In genomic region chr1:55168353-55168752, GRCh38 we compare ENCODE assay signal across 17 cellular contexts. TPM values are rescaled to one million over a fixed set of nuclear protein-coding genes. Genes with fewer than 3 reads are reported as not detected.
DNase-seq lines count a peak whose midpoint lies in the region; ATAC-seq and TF ChIP-seq lines count a peak whose summit lies in the region.
"Had no signal": no experiment of that assay in that cellular context is flagged by ENCODE, and none has a peak within 500 bp of the region (broad histone marks: within the 10 kb centered on the region; RNA-seq: fewer than 3 reads in every experiment).

No MANE protein-coding gene starts in this region.

- H3K9ac ChIP-seq in subcutaneous abdominal adipose tissue (ENCODE audit: low read length in 5 of 5) = no peak overlapping the region

- H3K4me3 Mint-ChIP-seq in activated naive CD4-positive, alpha-beta T cell treated with anti-CD3 and anti-CD28 coated beads for 36 hours = no peak overlapping the region
- no peak overlapping the region for H3K4me3 Mint-ChIP-seq in activated naive CD8-positive, alpha-beta T cell
- H3K4me3 Mint-ChIP-seq: CD14-positive monocyte had no signal

- H3K27ac ChIP-seq in iPS DF 6.9 (ENCODE audit: low read length) (no peak overlapping the region), subcutaneous abdominal adipose tissue (ENCODE audit: low read depth, low read length) (peak overlapping the region; percentile 0), WERI-Rb-1 (no peak overlapping the region)
- H3K27ac ChIP-seq: A549 had no signal

- peaks cover 32% of the 10 kb centered on the region for H3K36me3 Mint-ChIP-seq in activated naive CD4-positive, alpha-beta T cell treated with anti-CD3 and anti-CD28 coated beads for 36 hours (ENCODE audit: low read depth)
- peaks cover 12 to 18% of the 10 kb centered on the region in 2 donors for H3K36me3 Mint-ChIP-seq in activated naive CD4-positive, alpha-beta T cell treated with anti-CD3 and anti-CD28 coated beads, Interleukin-2, amount 50 U/mL, for 72 hours
- peaks cover 11% of the 10 kb centered on the region for H3K36me3 Mint-ChIP-seq in activated naive CD8-positive, alpha-beta T cell

- CTCF ChIA-PET in activated naive CD4-positive, alpha-beta T cell treated with anti-CD3 and anti-CD28 coated beads for 36 hours (lab: Charles Lee) = no interaction called here

- no peak for DNase-seq in activated naive CD4-positive, alpha-beta T cell treated with anti-CD3 and anti-CD28 coated beads for 36 hours
- no peak for DNase-seq in activated naive CD4-positive, alpha-beta T cell treated with anti-CD3 and anti-CD28 coated beads, Interleukin-2, amount 50 U/mL, for 72 hours (ENCODE audit: low spot score in 2 of 2)
- peak; percentile 11 for DNase-seq in iPS DF 6.9 (ENCODE audit: low read depth, low spot score)
- DNase-seq in cerebellar nuclear complex (lab: John Stamatoyannopoulos, UW) = no peak
- no peak for DNase-seq in WERI-Rb-1
- DNase-seq: HCEC 1CT, Kasumi-1, NCI-H1105 treated with DMSO at 0.1 percent for 48 hours, NCI-H2029, NCI-H2171 treated with DMSO at 0.1 percent for 48 hours, NCI-H510A, NCI-H82 had no signal

- intact Hi-C loops in activated naive CD4-positive, alpha-beta T cell treated with anti-CD3 and anti-CD28 coated beads for 36 hours (cut with micrococcal nuclease) = no loop called here

- H3K4me3 ChIP-seq in iPS DF 6.9 (ENCODE audit: low read length) (no peak overlapping the region), subcutaneous abdominal adipose tissue (ENCODE audit: low read depth in 1 of 5, low read length in 5 of 5) (no peak overlapping the region), WERI-Rb-1 (ENCODE audit: low read depth, low read length) (no peak overlapping the region)
- H3K4me3 ChIP-seq: A549, GM12878 had no signal

- H3K9me3 ChIP-seq in iPS DF 6.9 (ENCODE audit: control insufficient read depth, insufficient read depth, low read length) (no peaks in the 10 kb centered on the region), subcutaneous abdominal adipose tissue (ENCODE audit: control insufficient read depth in 5 of 5, low read length in 5 of 5) (no peaks in the 10 kb centered on the region), WERI-Rb-1 (ENCODE audit: severe bottlenecking) (no peaks in the 10 kb centered on the region)
- H3K9me3 ChIP-seq: A549 had no signal

- H3K27me3 ChIP-seq in iPS DF 6.9 (ENCODE audit: control insufficient read depth, insufficient read depth, low read length) = no peaks in the 10 kb centered on the region
- H3K27me3 ChIP-seq in subcutaneous abdominal adipose tissue (ENCODE audit: control insufficient read depth in 5 of 5, insufficient read depth in 4 of 5, low read length in 5 of 5) = no peaks in the 10 kb centered on the region
- no peaks in the 10 kb centered on the region for H3K27me3 ChIP-seq in WERI-Rb-1 (ENCODE audit: insufficient read depth, low read depth, severe bottlenecking)

- H3K4me1 ChIP-seq in iPS DF 6.9 (ENCODE audit: control insufficient read depth, insufficient read depth, low read length) = no peaks in the 10 kb centered on the region
- H3K4me1 ChIP-seq in subcutaneous abdominal adipose tissue (ENCODE audit: control insufficient read depth in 5 of 5, insufficient read depth in 5 of 5, low read length in 5 of 5) = peaks cover 0 to 2% (median 0%) of the 10 kb centered on the region in 5 donors
- H3K4me1 ChIP-seq: A549 had no signal

- no peaks in the 10 kb centered on the region for H3K27me3 Mint-ChIP-seq in activated naive CD4-positive, alpha-beta T cell treated with anti-CD3 and anti-CD28 coated beads for 36 hours (ENCODE audit: low read depth)
- no peaks in the 10 kb centered on the region for H3K27me3 Mint-ChIP-seq in activated naive CD8-positive, alpha-beta T cell

- H3K36me3 ChIP-seq in iPS DF 6.9 (ENCODE audit: control insufficient read depth, insufficient read depth, low read length) (no peaks in the 10 kb centered on the region), subcutaneous abdominal adipose tissue (ENCODE audit: control insufficient read depth in 5 of 5, insufficient read depth in 5 of 5, low read length in 5 of 5) (peaks cover 33 to 64% (median 54%) of the 10 kb centered on the region in 5 donors), WERI-Rb-1 (peaks cover 44% of the 10 kb centered on the region)

- whole genome bisulfite sequencing in iPS DF 6.9 (ENCODE audit: insufficient coverage, insufficient read length) = no CpG with 5 or more reads among the region's 4 CpGs

- no peak for TF ChIP-seq CTCF in WERI-Rb-1 (IDR thresholded peaks at IDR 0.05; ENCODE audit: low read depth, low read length)

- H3K27ac Mint-ChIP-seq in activated naive CD4-positive, alpha-beta T cell treated with anti-CD3 and anti-CD28 coated beads for 36 hours = peak overlapping the region; percentile 50
- H3K27ac Mint-ChIP-seq in activated naive CD4-positive, alpha-beta T cell treated with anti-CD3 and anti-CD28 coated beads, Interleukin-2, amount 50 U/mL, for 72 hours = peak overlapping the region in 1 of 2 donors; percentile 53
- H3K27ac Mint-ChIP-seq in activated naive CD8-positive, alpha-beta T cell = peak overlapping the region; percentile 87

- no peak for ATAC-seq in activated naive CD4-positive, alpha-beta T cell treated with anti-CD3 and anti-CD28 coated beads, Interleukin-2, amount 50 U/mL, for 72 hours
- ATAC-seq: A549, GM12878 had no signal

- H3K4me1 Mint-ChIP-seq in activated naive CD4-positive, alpha-beta T cell treated with anti-CD3 and anti-CD28 coated beads for 36 hours (ENCODE audit: low read depth) = peaks cover 53% of the 10 kb centered on the region
- H3K4me1 Mint-ChIP-seq in activated naive CD8-positive, alpha-beta T cell (ENCODE audit: low read depth) = peaks cover 51% of the 10 kb centered on the region
- H3K4me1 Mint-ChIP-seq: CD14-positive monocyte had no signal

- no peaks in the 10 kb centered on the region for H3K9me3 Mint-ChIP-seq in activated naive CD4-positive, alpha-beta T cell treated with anti-CD3 and anti-CD28 coated beads for 36 hours
- no peaks in the 10 kb centered on the region for H3K9me3 Mint-ChIP-seq in activated naive CD4-positive, alpha-beta T cell treated with anti-CD3 and anti-CD28 coated beads, Interleukin-2, amount 50 U/mL, for 72 hours
- H3K9me3 Mint-ChIP-seq in activated naive CD8-positive, alpha-beta T cell (ENCODE audit: low read depth) = no peaks in the 10 kb centered on the region
- H3K9me3 Mint-ChIP-seq: CD14-positive monocyte had no signal

RNA-seq across cellular contexts. Expression of gene USP24, which starts 46.8 kb away (rescaled TPM):
- 10 to 100 TPM; 37.1 to 39.7 TPM for total RNA-seq in activated naive CD4-positive, alpha-beta T cell treated with anti-CD3 and anti-CD28 coated beads for 36 hours
- total RNA-seq in activated naive CD4-positive, alpha-beta T cell treated with anti-CD3 and anti-CD28 coated beads, Interleukin-2, amount 50 U/mL, for 72 hours = 10 to 100 TPM; 34.0 to 48.7 TPM
